In genomic region chr12:124884587-124885438, GRCh38 we compare ENCODE assay signal across 8 cellular contexts.
DNase-seq lines count a peak whose midpoint lies in the region; ATAC-seq lines count a peak whose summit lies in the region.

No MANE protein-coding gene starts in this region.

- H3K9me3 ChIP-seq in duodenal mucosa (ENCODE audit: control insufficient read depth in 1 of 2, low read length in 2 of 2): no peaks in the 10 kb centered on the region

- no peak overlapping the region for H3K9ac ChIP-seq in duodenal mucosa (ENCODE audit: low read depth in 1 of 2, low read length in 2 of 2)

- no peak overlapping the region for H3K27ac ChIP-seq in duodenal mucosa (ENCODE audit: low read depth, low read length)

- ATAC-seq in GM19455 (IDR thresholded peaks at IDR 0.05; ENCODE audit: unreplicated experiment) (peak; percentile 76), HG03439 (IDR thresholded peaks at IDR 0.05; ENCODE audit: unreplicated experiment) (peak; percentile 73)

- DNase-seq in GF-D8 (lab: John Stamatoyannopoulos, UW): peak; percentile 11
- DNase-seq in stimulated activated CD4-positive, alpha-beta T cell treated with anti-CD3 and anti-CD28 coated beads, Interleukin-2, amount 100 ng/mL, for 48 hours: no peak
- DNase-seq in midbrain (lab: John Stamatoyannopoulos, UW): no peak
- DNase-seq in activated naive CD4-positive, alpha-beta T cell treated with Interleukin-2 at 50 U/mL for 16 hours: no peak
- no peak for DNase-seq in NCI-H226

- peak overlapping the region; percentile 40 to 41 for H3K4me3 ChIP-seq in duodenal mucosa (ENCODE audit: low read depth in 1 of 2, low read length in 2 of 2)

- H3K27me3 ChIP-seq in duodenal mucosa (ENCODE audit: control insufficient read depth in 1 of 2, insufficient read depth in 2 of 2, low read length in 2 of 2): no peaks in the 10 kb centered on the region

- no peaks in the 10 kb centered on the region for H3K36me3 ChIP-seq in duodenal mucosa (ENCODE audit: control insufficient read depth in 1 of 2, insufficient read depth in 2 of 2, low read length in 2 of 2)

- peaks cover 10 to 12% of the 10 kb centered on the region in 2 donors for H3K4me1 ChIP-seq in duodenal mucosa (ENCODE audit: control insufficient read depth in 1 of 2, insufficient read depth in 2 of 2, low read length in 2 of 2)
